Comparison of ENCODE assay signal across 14 cellular contexts in genomic region chr2:16139663-16140610, GRCh38.
DNase-seq lines count a peak whose midpoint lies in the region; ATAC-seq and TF ChIP-seq lines count a peak whose summit lies in the region.
"Had no signal": no experiment of that assay in that cellular context is flagged by ENCODE, and none has a peak within 500 bp of the region (broad histone marks: within the 10 kb centered on the region; RNA-seq: fewer than 3 reads in every experiment).

No MANE protein-coding gene starts in this region.

- H3K27me3 ChIP-seq in endodermal cell (ENCODE audit: control insufficient read depth, insufficient read depth, low read length, poor library complexity, severe bottlenecking) (no peaks in the 10 kb centered on the region), neuronal stem cell (ENCODE audit: control insufficient read depth in 3 of 3, insufficient read depth in 3 of 3, low read depth in 1 of 3, low read length in 3 of 3) (no peaks in the 10 kb centered on the region)

- H2BK5ac ChIP-seq in neuronal stem cell (ENCODE audit: low read length) = no peak overlapping the region

- TF ChIP-seq CTCF in endodermal cell (conservative IDR thresholded peaks at IDR 0.05) = no peak
- TF ChIP-seq CTCF in omental fat pad (IDR thresholded peaks at IDR 0.05) = no peak

- H3K9me3 ChIP-seq in endodermal cell (ENCODE audit: control insufficient read depth, low read length) (no peaks in the 10 kb centered on the region), neuronal stem cell (replicated peaks in 1 of 2; ENCODE audit: control insufficient read depth in 2 of 2, insufficient read depth in 1 of 2, low read depth in 1 of 2, low read length in 2 of 2) (peaks cover 0 to 17% of the 10 kb centered on the region in 2 donors)

- H3K4me2 ChIP-seq in neuronal stem cell (ENCODE audit: insufficient read depth, low read length, poor library complexity, severe bottlenecking) = no peak overlapping the region

- H3K23ac ChIP-seq in neuronal stem cell (ENCODE audit: low read depth, low read length, poor library complexity) = no peak overlapping the region

- no peak overlapping the region for H4K91ac ChIP-seq in neuronal stem cell (ENCODE audit: low read depth, low read length, poor library complexity)

- WGBS in endodermal cell (ENCODE audit: insufficient coverage in 1 of 2, insufficient read length in 1 of 2), 2 experiments = 92 to 96% methylated on average over 6 to 9 of the region's 9 CpGs
- WGBS in neuronal stem cell (ENCODE audit: extremely low coverage in 2 of 2, insufficient read length in 2 of 2, insufficient replicate concordance in 1 of 2), 2 donors = no CpG with 5 or more reads among the region's 9 CpGs

- DNase-seq in activated CD4-positive, alpha-beta T cell treated with anti-CD3 and anti-CD28 coated beads, Interleukin-2, amount 10 ng/mL, durations not matched to agents 24 days and 14 days = peak; percentile 41
- no peak for DNase-seq in activated CD4-positive, alpha-beta T cell treated with anti-CD3 and anti-CD28 coated beads, Interleukin-2, amount 50 U/mL, for 1 hour
- DNase-seq in endodermal cell = peak; percentile 10
- DNase-seq in neuronal stem cell (ENCODE audit: low spot score) = no peak
- DNase-seq in omental fat pad (ENCODE audit: low spot score) = no peak
- DNase-seq in GOT3 (lab: John Stamatoyannopoulos, UW) = no peak
- no peak for DNase-seq in activated naive CD4-positive, alpha-beta T cell treated with anti-CD3 and anti-CD28 coated beads, Interleukin-2, amount 10 ng/mL, durations not matched to agents 7 days and 5 days
- DNase-seq: AML-193; CD4-positive, CD25-positive, alpha-beta regulatory T cell; MV-4-11; NCI-H1436 treated with DMSO at 0.1 percent for 48 hours; NCI-H510A treated with DMSO at 0.1 percent for 48 hours; RPMI8226 had no signal

- H3K4me3 Mint-ChIP-seq in activated CD4-positive, alpha-beta T cell treated with anti-CD3 and anti-CD28 coated beads, Interleukin-2, amount 10 ng/mL, durations not matched to agents 24 days and 14 days = no peak overlapping the region
- H3K4me3 Mint-ChIP-seq in endodermal cell = no peak overlapping the region
- no peak overlapping the region for H3K4me3 Mint-ChIP-seq in activated naive CD4-positive, alpha-beta T cell treated with anti-CD3 and anti-CD28 coated beads, Interleukin-2, amount 10 ng/mL, durations not matched to agents 7 days and 5 days
- H3K4me3 Mint-ChIP-seq: CD4-positive, CD25-positive, alpha-beta regulatory T cell had no signal

- H3K9me3 Mint-ChIP-seq in activated CD4-positive, alpha-beta T cell treated with anti-CD3 and anti-CD28 coated beads, Interleukin-2, amount 10 ng/mL, durations not matched to agents 24 days and 14 days = no peaks in the 10 kb centered on the region
- H3K9me3 Mint-ChIP-seq in endodermal cell = no peaks in the 10 kb centered on the region
- H3K9me3 Mint-ChIP-seq in activated naive CD4-positive, alpha-beta T cell treated with anti-CD3 and anti-CD28 coated beads, Interleukin-2, amount 10 ng/mL, durations not matched to agents 7 days and 5 days = no peaks in the 10 kb centered on the region

- H3K4me1 ChIP-seq in endodermal cell (ENCODE audit: control insufficient read depth, insufficient read depth, low read length) = no peaks in the 10 kb centered on the region
- peaks cover 11 to 17% of the 10 kb centered on the region in 2 donors for H3K4me1 ChIP-seq in neuronal stem cell (ENCODE audit: control insufficient read depth in 2 of 2, insufficient read depth in 1 of 2, low read depth in 1 of 2, low read length in 2 of 2)

- H3K14ac ChIP-seq in neuronal stem cell (ENCODE audit: low read length) = no peak overlapping the region

- CTCF ChIA-PET in activated naive CD4-positive, alpha-beta T cell treated with anti-CD3 and anti-CD28 coated beads, Interleukin-2, amount 10 ng/mL, durations not matched to agents 7 days and 5 days (lab: Charles Lee) = no interaction called here

- H2BK12ac ChIP-seq in neuronal stem cell (ENCODE audit: low read length) = no peak overlapping the region

- no peaks in the 10 kb centered on the region for H3K4me1 Mint-ChIP-seq in activated CD4-positive, alpha-beta T cell treated with anti-CD3 and anti-CD28 coated beads, Interleukin-2, amount 10 ng/mL, durations not matched to agents 24 days and 14 days
- H3K4me1 Mint-ChIP-seq in endodermal cell = peaks cover 16% of the 10 kb centered on the region
- no peaks in the 10 kb centered on the region for H3K4me1 Mint-ChIP-seq in activated naive CD4-positive, alpha-beta T cell treated with anti-CD3 and anti-CD28 coated beads, Interleukin-2, amount 10 ng/mL, durations not matched to agents 7 days and 5 days
- H3K4me1 Mint-ChIP-seq: CD4-positive, CD25-positive, alpha-beta regulatory T cell had no signal

- intact Hi-C loops in activated CD4-positive, alpha-beta T cell treated with anti-CD3 and anti-CD28 coated beads, Interleukin-2, amount 10 ng/mL, durations not matched to agents 24 days and 14 days (cut with micrococcal nuclease) = loop anchor here (5.0 kb wide), 1 partner anchor 198 kb away; the partner anchor contains the start of gene MYCN

- H3K36me3 ChIP-seq in endodermal cell (ENCODE audit: control insufficient read depth, insufficient read depth, low read length) = no peaks in the 10 kb centered on the region
- H3K36me3 ChIP-seq in neuronal stem cell (replicated peaks in 1 of 2; ENCODE audit: control insufficient read depth in 2 of 2, insufficient read depth in 2 of 2, low read length in 2 of 2) = no peaks in the 10 kb centered on the region

- no peak overlapping the region for H4K8ac ChIP-seq in neuronal stem cell (ENCODE audit: low read depth, low read length)

- H3K18ac ChIP-seq in neuronal stem cell (ENCODE audit: low read length) = no peak overlapping the region

- H3K9ac ChIP-seq in endodermal cell (ENCODE audit: extremely low read depth, low read length, poor library complexity, severe bottlenecking) (no peak overlapping the region), neuronal stem cell (ENCODE audit: low read depth, low read length, poor library complexity) (no peak overlapping the region)

- H3K36me3 Mint-ChIP-seq in activated CD4-positive, alpha-beta T cell treated with anti-CD3 and anti-CD28 coated beads, Interleukin-2, amount 10 ng/mL, durations not matched to agents 24 days and 14 days (ENCODE audit: low read depth) = no peaks in the 10 kb centered on the region
- no peaks in the 10 kb centered on the region for H3K36me3 Mint-ChIP-seq in endodermal cell (ENCODE audit: low read depth)
- H3K36me3 Mint-ChIP-seq in activated naive CD4-positive, alpha-beta T cell treated with anti-CD3 and anti-CD28 coated beads, Interleukin-2, amount 10 ng/mL, durations not matched to agents 7 days and 5 days = no peaks in the 10 kb centered on the region
- H3K36me3 Mint-ChIP-seq: CD4-positive, CD25-positive, alpha-beta regulatory T cell had no signal

- ATAC-seq in omental fat pad (ENCODE audit: low FRiP score) = no peak
- ATAC-seq: GM12878 had no signal

- H3K27ac ChIP-seq in endodermal cell (ENCODE audit: low read depth, low read length) (no peak overlapping the region), neuronal stem cell (replicated peaks; ENCODE audit: low read length) (peak overlapping the region; percentile 78)

- no peak overlapping the region for H2AK5ac ChIP-seq in neuronal stem cell (ENCODE audit: low read depth, low read length)

- no peaks in the 10 kb centered on the region for H3K27me3 Mint-ChIP-seq in activated CD4-positive, alpha-beta T cell treated with anti-CD3 and anti-CD28 coated beads, Interleukin-2, amount 10 ng/mL, durations not matched to agents 24 days and 14 days
- H3K27me3 Mint-ChIP-seq in endodermal cell (ENCODE audit: insufficient read depth) = no peaks in the 10 kb centered on the region
- no peaks in the 10 kb centered on the region for H3K27me3 Mint-ChIP-seq in activated naive CD4-positive, alpha-beta T cell treated with anti-CD3 and anti-CD28 coated beads, Interleukin-2, amount 10 ng/mL, durations not matched to agents 7 days and 5 days
- H3K27me3 Mint-ChIP-seq: CD4-positive, CD25-positive, alpha-beta regulatory T cell had no signal

- H2AFZ ChIP-seq in neuronal stem cell (ENCODE audit: low read length) = peak overlapping the region; percentile 77

- H3K79me1 ChIP-seq in neuronal stem cell (ENCODE audit: low read depth, low read length) = no peaks in the 10 kb centered on the region

- no peak overlapping the region for H3K4me3 ChIP-seq in endodermal cell (ENCODE audit: low read length)
- H3K4me3 ChIP-seq in neuronal stem cell (ENCODE audit: low read length in 2 of 2) = no peak overlapping the region
- H3K4me3 ChIP-seq: GM12878 had no signal

- no peak overlapping the region for H2BK15ac ChIP-seq in neuronal stem cell (ENCODE audit: low read length)

- H2BK120ac ChIP-seq in neuronal stem cell (ENCODE audit: low read depth, low read length) = no peak overlapping the region

- no peak overlapping the region for H3K4ac ChIP-seq in neuronal stem cell (ENCODE audit: low read length)

- no peak overlapping the region for H3K27ac Mint-ChIP-seq in activated CD4-positive, alpha-beta T cell treated with anti-CD3 and anti-CD28 coated beads, Interleukin-2, amount 10 ng/mL, durations not matched to agents 24 days and 14 days
- no peak overlapping the region for H3K27ac Mint-ChIP-seq in endodermal cell
- H3K27ac Mint-ChIP-seq in activated naive CD4-positive, alpha-beta T cell treated with anti-CD3 and anti-CD28 coated beads, Interleukin-2, amount 10 ng/mL, durations not matched to agents 7 days and 5 days = no peak overlapping the region
- H3K27ac Mint-ChIP-seq: CD4-positive, CD25-positive, alpha-beta regulatory T cell had no signal

Comparison
In these comparisons a context has a peak if more than half of its experiments do, and no peak if none do; other contexts are left out.
1. DNase-seq: peak in activated CD4-positive, alpha-beta T cell treated with anti-CD3 and anti-CD28 coated beads, Interleukin-2, amount 10 ng/mL, durations not matched to agents 24 days and 14 days (single experiment) and endodermal cell (single experiment); none in activated CD4-positive, alpha-beta T cell treated with anti-CD3 and anti-CD28 coated beads, Interleukin-2, amount 50 U/mL, for 1 hour (single experiment), neuronal stem cell (single experiment), omental fat pad (single experiment), GOT3 (single experiment) and activated naive CD4-positive, alpha-beta T cell treated with anti-CD3 and anti-CD28 coated beads, Interleukin-2, amount 10 ng/mL, durations not matched to agents 7 days and 5 days (single experiment).